8 cellular contexts compared by ENCODE assay signal in the genomic region with DNA sequence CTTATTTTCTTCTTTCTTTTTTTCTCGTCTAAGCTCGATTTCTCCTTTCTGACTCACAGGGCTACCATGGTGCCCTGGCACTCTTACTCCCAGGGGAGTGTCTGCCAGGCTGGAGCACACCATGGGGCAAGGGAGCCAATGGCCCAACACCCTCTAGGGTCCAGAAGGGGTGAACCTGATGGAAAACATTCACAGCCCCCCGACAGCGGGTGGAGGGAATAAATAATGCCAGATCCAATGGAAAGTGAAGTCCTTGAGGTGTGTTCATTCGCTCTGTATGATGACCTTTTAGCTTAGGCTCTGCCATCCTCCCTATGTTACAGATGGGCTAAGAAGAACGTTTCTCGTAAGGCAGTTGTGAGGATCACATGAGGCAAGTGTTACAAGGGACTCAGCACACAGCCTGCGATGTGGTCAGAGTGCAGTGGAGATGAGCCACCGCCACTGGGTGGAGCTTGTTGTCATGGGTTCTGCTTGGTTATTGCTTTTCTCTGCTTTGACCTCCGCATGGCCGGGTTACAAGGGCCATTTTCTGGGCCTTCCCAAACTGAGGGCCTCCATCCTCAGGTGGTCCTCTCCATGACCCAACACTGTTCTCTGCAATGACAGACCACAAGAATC. TPM values are rescaled to one million over a fixed set of nuclear protein-coding genes. Genes with fewer than 3 reads are reported as not detected.
DNase-seq lines count a peak whose midpoint lies in the region; TF ChIP-seq lines count a peak whose summit lies in the region.

No MANE protein-coding gene starts in this region.

- no peak overlapping the region for H3K4me3 Mint-ChIP-seq in activated naive CD4-positive, alpha-beta T cell treated with anti-CD3 and anti-CD28 coated beads for 36 hours

- H3K4me1 Mint-ChIP-seq in activated naive CD4-positive, alpha-beta T cell treated with anti-CD3 and anti-CD28 coated beads for 36 hours (ENCODE audit: low read depth): peaks cover 24% of the 10 kb centered on the region

- POLR2A ChIA-PET in HEK293 (lab: Yijun Ruan, JAX): no interaction called here

- H3K4me1 ChIP-seq in HEK293 (ENCODE audit: control insufficient read depth, insufficient read depth, low read length): no peaks in the 10 kb centered on the region

- intact Hi-C loops in activated naive CD4-positive, alpha-beta T cell treated with anti-CD3 and anti-CD28 coated beads for 36 hours (cut with micrococcal nuclease): loop anchor here (10.0 kb wide), 2 partner anchors 400 to 900 kb away; a partner anchor contains a TSS
- intact Hi-C loops in posterior vena cava (cut with DNase I): no loop called here

- H3K9me3 ChIP-seq in HEK293 (ENCODE audit: control insufficient read depth, insufficient read depth, low read depth, low read length): no peaks in the 10 kb centered on the region

- H3K27ac Mint-ChIP-seq in activated naive CD4-positive, alpha-beta T cell treated with anti-CD3 and anti-CD28 coated beads for 36 hours: no peak overlapping the region

- no peaks in the 10 kb centered on the region for H3K27me3 Mint-ChIP-seq in activated naive CD4-positive, alpha-beta T cell treated with anti-CD3 and anti-CD28 coated beads for 36 hours (ENCODE audit: low read depth)

- no peaks in the 10 kb centered on the region for H3K36me3 ChIP-seq in HEK293 (ENCODE audit: control insufficient read depth in 2 of 2, insufficient read depth in 1 of 2, low read length in 2 of 2)

- CTCF ChIA-PET in HEK293 (lab: Yijun Ruan, JAX): interaction anchor here (0.6 to 1.3 kb wide), 2 partner anchors 8 to 156 kb away, joined by 3 to 5 read pairs; no protein-coding TSS in a partner anchor
- CTCF ChIA-PET in activated naive CD4-positive, alpha-beta T cell treated with anti-CD3 and anti-CD28 coated beads for 36 hours (lab: Charles Lee): interaction anchor here (0.5 to 13.0 kb wide), 11 partner anchors 8 to 199 kb away, joined by 3 to 219 read pairs (median 4); a partner anchor contains a TSS

- peak; percentile 31 for TF ChIP-seq CTCF in HEK293 (tag by site-specific recombination; IDR thresholded peaks at IDR 0.05)

- H3K4me3 ChIP-seq in HEK293 (ENCODE audit: low read depth, low read length): no peak overlapping the region

- H3K9me3 Mint-ChIP-seq in activated naive CD4-positive, alpha-beta T cell treated with anti-CD3 and anti-CD28 coated beads for 36 hours: no peaks in the 10 kb centered on the region

- DNase-seq in NOMO-1 treated with DMSO at 0.1 percent for 48 hours (lab: John Stamatoyannopoulos, UW; ENCODE audit: unreplicated experiment): peak; percentile 56
- DNase-seq in NOMO-1 treated with dmso at 0.1 percent for 144 hours (lab: John Stamatoyannopoulos, UW; ENCODE audit: unreplicated experiment): no peak
- DNase-seq in MV-4-11 (lab: John Stamatoyannopoulos, UW): peak; percentile 96
- DNase-seq in activated naive CD4-positive, alpha-beta T cell treated with anti-CD3 and anti-CD28 coated beads for 36 hours: peak; percentile 78
- DNase-seq in posterior vena cava (ENCODE audit: low spot score): peak; percentile 81
- no peak for DNase-seq in NCI-H2171 (lab: John Stamatoyannopoulos, UW)
- DNase-seq in AG08395 (ENCODE audit: low spot score): no peak

- H3K36me3 Mint-ChIP-seq in activated naive CD4-positive, alpha-beta T cell treated with anti-CD3 and anti-CD28 coated beads for 36 hours (ENCODE audit: low read depth): peaks cover 7% of the 10 kb centered on the region

- H3K27ac ChIP-seq in HEK293 (ENCODE audit: extremely low read depth, low read depth, low read length): no peak overlapping the region

TF ChIP-seq in HEK293, 187 proteins besides CTCF, POLR2A, EP300 and RAD21:
- no peak for TF ChIP-seq ZNF423 (tag by site-specific recombination; IDR thresholded peaks at IDR 0.05)
- TF ChIP-seq ZNF302 (tag by site-specific recombination; IDR thresholded peaks at IDR 0.05; ENCODE audit: low read depth): no peak
- TF ChIP-seq TRIM28 (IDR thresholded peaks at IDR 0.05; ENCODE audit: borderline replicate concordance, low read length): no peak
- no peak for TF ChIP-seq ZNF664 (tag by site-specific recombination; IDR thresholded peaks at IDR 0.05)
- no peak for TF ChIP-seq KLF9 (tag by site-specific recombination; IDR thresholded peaks at IDR 0.05; ENCODE audit: low read depth)
- TF ChIP-seq ZNF132 (tag by site-specific recombination; IDR thresholded peaks at IDR 0.05; ENCODE audit: borderline replicate concordance): no peak
- TF ChIP-seq SP3 (tag by site-specific recombination; IDR thresholded peaks at IDR 0.05): no peak
TF ChIP-seq in HEK293: peak in this region for 0.

RNA-seq across cellular contexts. Expression of a gene that starts 3.5 kb away (rescaled TPM):
- 10 to 100 TPM; 49.6 to 52.1 TPM for total RNA-seq in activated naive CD4-positive, alpha-beta T cell treated with anti-CD3 and anti-CD28 coated beads for 36 hours
- 1 to 10 TPM; 1.4 to 3.3 TPM for total RNA-seq in posterior vena cava

RNA-seq across cellular contexts. Expression of a gene that starts 21.0 kb away (rescaled TPM):
- total RNA-seq in activated naive CD4-positive, alpha-beta T cell treated with anti-CD3 and anti-CD28 coated beads for 36 hours: under 1 TPM in 1 of 2 experiments, not detected in 1; 0.10 TPM
- total RNA-seq in posterior vena cava: under 1 TPM; 0.33 to 0.79 TPM

RNA-seq across cellular contexts. Expression of a gene that starts 28.0 kb away (rescaled TPM):
- 10 to 100 TPM; 44.0 to 46.7 TPM for total RNA-seq in activated naive CD4-positive, alpha-beta T cell treated with anti-CD3 and anti-CD28 coated beads for 36 hours
- not detected for total RNA-seq in posterior vena cava

RNA-seq across cellular contexts. Expression of a gene that starts 45.0 kb away (rescaled TPM):
- total RNA-seq in activated naive CD4-positive, alpha-beta T cell treated with anti-CD3 and anti-CD28 coated beads for 36 hours: not detected
- total RNA-seq in posterior vena cava: not detected

RNA-seq across cellular contexts. Expression of a gene that starts 59.8 kb away (rescaled TPM):
- under 1 TPM in 1 of 2 experiments, not detected in 1; 0.31 TPM for total RNA-seq in activated naive CD4-positive, alpha-beta T cell treated with anti-CD3 and anti-CD28 coated beads for 36 hours
- not detected for total RNA-seq in posterior vena cava

Comparison
In these comparisons a context has a peak if more than half of its experiments do, and no peak if none do; other contexts are left out.
1. DNase-seq: peak in NOMO-1 treated with DMSO at 0.1 percent for 48 hours (single experiment), MV-4-11 (single experiment), activated naive CD4-positive, alpha-beta T cell treated with anti-CD3 and anti-CD28 coated beads for 36 hours (single experiment) and posterior vena cava (single experiment); none in NOMO-1 treated with dmso at 0.1 percent for 144 hours (single experiment), NCI-H2171 (single experiment) and AG08395 (single experiment).
2. RNA of a gene that starts 3.5 kb away (total RNA-seq): 49.6 to 52.1 TPM in activated naive CD4-positive, alpha-beta T cell treated with anti-CD3 and anti-CD28 coated beads for 36 hours; 1.4 to 3.3 TPM in posterior vena cava; every median in the first group is over 10 times any median in the second.
3. RNA of a gene that starts 28.0 kb away (total RNA-seq): 44.0 to 46.7 TPM in activated naive CD4-positive, alpha-beta T cell treated with anti-CD3 and anti-CD28 coated beads for 36 hours; not detected in posterior vena cava; every median in the first group is over 10 times any median in the second.